23 cellular contexts compared by ENCODE assay signal in the genomic region with DNA sequence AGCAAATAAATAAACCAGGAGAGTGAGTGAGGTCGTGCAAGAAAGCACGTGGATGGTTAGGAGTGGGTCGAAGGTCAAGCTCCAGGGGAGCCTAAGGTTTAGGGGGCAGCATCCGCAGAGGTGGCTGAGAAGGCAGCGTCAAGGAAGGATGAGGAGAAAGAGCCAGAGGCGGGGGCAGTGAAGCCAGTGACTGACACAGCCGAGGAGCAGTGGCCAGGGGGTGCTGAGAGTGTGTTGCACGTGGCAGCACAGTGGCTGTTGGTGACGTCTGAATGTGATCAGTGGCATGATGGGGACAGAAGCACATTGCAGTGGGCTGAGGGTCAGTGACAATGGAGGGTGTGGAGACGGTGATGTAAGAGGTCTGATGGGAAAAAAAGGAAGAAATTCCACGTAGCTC.
"Had no signal": no experiment of that assay in that cellular context is flagged by ENCODE, and none has a peak within 500 bp of the region (broad histone marks: within the 10 kb centered on the region; RNA-seq: fewer than 3 reads in every experiment).

No MANE protein-coding gene starts in this region.

- ATAC-seq: activated naive CD4-positive, alpha-beta T cell treated with anti-CD3 and anti-CD28 coated beads, Interleukin-2, amount 50 U/mL, for 72 hours; T-cell had no signal

- H3K9me3 ChIP-seq: adrenal gland, esophagus muscularis mucosa, lower lobe of right lung, stomach, vagina had no signal

- H3K4me3 ChIP-seq: adrenal gland, esophagus muscularis mucosa, lower lobe of right lung, skin epidermis, stomach, vagina had no signal

- H3K27ac Mint-ChIP-seq: activated B cell treated with CpG ODN at 0.5 μM for 24 hours; activated CD4-positive, alpha-beta memory T cell treated with anti-CD3 and anti-CD28 coated beads for 36 hours; activated naive CD4-positive, alpha-beta T cell treated with anti-CD3 and anti-CD28 coated beads, Interleukin-2, amount 50 U/mL, for 72 hours; activated T-helper 1 cell treated with anti-CD3 and anti-CD28 coated beads, Interleukin-12 subunit alpha, Interleukin-12 subunit beta, Interleukin-2, Interleukin-4 antibody, amounts not matched to agents 30 ng/mL and 10 ng/mL and 1 ng/mL, durations not matched to agents 14 hours and 24 hours and 36 hours; mesothelial cell of epicardium; progenitor cell of endocrine pancreas; T-cell had no signal

- H3K27me3 ChIP-seq: adrenal gland, esophagus muscularis mucosa, stomach, vagina had no signal

- H3K27ac ChIP-seq: adrenal gland, esophagus muscularis mucosa, lower lobe of right lung, skin epidermis, vagina had no signal

- H3K36me3 Mint-ChIP-seq: activated CD4-positive, alpha-beta memory T cell treated with anti-CD3 and anti-CD28 coated beads for 36 hours; activated naive CD4-positive, alpha-beta T cell treated with anti-CD3 and anti-CD28 coated beads, Interleukin-2, amount 50 U/mL, for 72 hours; mesothelial cell of epicardium; T-cell had no signal

- H3K9me3 Mint-ChIP-seq: activated B cell treated with CpG ODN at 0.5 μM for 24 hours; activated CD4-positive, alpha-beta memory T cell treated with anti-CD3 and anti-CD28 coated beads for 36 hours; activated naive CD4-positive, alpha-beta T cell treated with anti-CD3 and anti-CD28 coated beads, Interleukin-2, amount 50 U/mL, for 72 hours; activated T-helper 1 cell treated with anti-CD3 and anti-CD28 coated beads, Interleukin-12 subunit alpha, Interleukin-12 subunit beta, Interleukin-2, Interleukin-4 antibody, amounts not matched to agents 30 ng/mL and 10 ng/mL and 1 ng/mL, durations not matched to agents 14 hours and 24 hours and 36 hours; mesothelial cell of epicardium; T-cell had no signal

- H3K4me3 Mint-ChIP-seq: activated B cell treated with CpG ODN at 0.5 μM for 24 hours; activated CD4-positive, alpha-beta memory T cell treated with anti-CD3 and anti-CD28 coated beads for 36 hours; activated T-helper 1 cell treated with anti-CD3 and anti-CD28 coated beads, Interleukin-12 subunit alpha, Interleukin-12 subunit beta, Interleukin-2, Interleukin-4 antibody, amounts not matched to agents 30 ng/mL and 10 ng/mL and 1 ng/mL, durations not matched to agents 14 hours and 24 hours and 36 hours; mesothelial cell of epicardium; nephron progenitor cell; T-cell had no signal

- DNase-seq: activated B cell treated with CpG ODN at 0.5 μM for 24 hours; activated CD4-positive, alpha-beta memory T cell treated with anti-CD3 and anti-CD28 coated beads for 36 hours; activated CD4-positive, alpha-beta T cell treated with anti-CD3 and anti-CD28 coated beads for 4 hours; activated gamma-delta T cell treated with Interleukin-2 at 50 U/mL for 16 hours; activated T-cell treated with anti-CD3 and anti-CD28 coated beads for 4 hours; adrenal gland; caudate nucleus; effector CD8-positive, alpha-beta T cell; lower lobe of right lung; nephron progenitor cell; occipital lobe; stimulated activated CD4-positive, alpha-beta T cell treated with anti-CD3 and anti-CD28 coated beads, Interleukin-15, amount 100 ng/mL, for 24 hours; stimulated activated CD4-positive, alpha-beta T cell treated with anti-CD3 and anti-CD28 coated beads, Interleukin-2, amount 100 ng/mL, for 48 hours; stomach; T-cell; trophoblast cell had no signal

- H3K4me1 ChIP-seq: lower lobe of right lung had no signal

- H3K36me3 ChIP-seq: adrenal gland, lower lobe of right lung, stomach, vagina had no signal
